8 cellular contexts compared by ENCODE assay signal in the genomic region with DNA sequence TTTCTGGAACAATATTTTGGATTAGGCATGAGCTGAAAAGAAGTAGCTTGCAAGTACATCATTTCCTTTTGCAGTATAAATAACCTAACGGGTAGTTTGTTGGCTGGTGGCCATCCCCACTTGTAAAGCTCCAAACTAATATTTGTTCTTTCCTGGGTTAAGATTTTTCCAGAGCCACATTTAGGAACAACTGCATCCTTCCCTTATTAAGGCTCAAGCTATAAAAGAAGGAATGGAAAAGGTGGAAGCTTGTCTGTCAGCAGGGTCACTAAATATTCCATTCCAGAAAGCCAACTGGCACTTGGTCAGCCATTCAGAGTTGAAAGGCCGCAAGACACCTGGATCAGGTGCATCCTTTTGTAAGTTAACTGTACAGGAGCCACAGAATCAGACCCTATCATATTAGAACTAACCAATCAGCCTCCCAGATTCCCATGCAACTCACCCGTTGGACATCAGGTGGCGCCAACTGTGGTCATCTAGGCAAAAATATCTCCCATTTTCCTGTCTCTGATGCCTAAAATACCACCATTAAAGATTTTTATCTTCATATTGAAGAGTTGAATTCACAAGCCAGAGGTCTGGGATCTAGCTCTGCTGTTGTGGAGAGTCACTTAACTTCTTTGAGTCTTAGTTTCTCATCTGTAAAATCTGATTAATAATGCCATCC.
DNase-seq lines count a peak whose midpoint lies in the region; ATAC-seq, FAIRE-seq and TF ChIP-seq lines count a peak whose summit lies in the region.

No MANE protein-coding gene starts in this region.

- peaks cover 0 to 2% of the 10 kb centered on the region in 2 donors for H3K9me3 Mint-ChIP-seq in natural killer cell

- H3K4me3 ChIP-seq in Karpas-422 (ENCODE audit: low read length) (no peak overlapping the region), bronchial epithelial cell (ENCODE audit: low read depth, low read length) (no peak overlapping the region), lower lobe of right lung (no peak overlapping the region)

- H3K27me3 Mint-ChIP-seq in natural killer cell (ENCODE audit: low read depth in 2 of 2) = peaks cover 0 to 9% of the 10 kb centered on the region in 2 donors

- DNase-seq in AG09319 (ENCODE audit: extremely low read depth, low read depth) (no peak), Karpas-422 (peak; percentile 44), bronchial epithelial cell (ENCODE audit: low read depth) (no peak), lower lobe of right lung (no peak), natural killer cell (no peak)

- no peak overlapping the region for H3K4me3 Mint-ChIP-seq in natural killer cell

- no peak overlapping the region for H2AFZ ChIP-seq in Karpas-422 (ENCODE audit: low read length)

- ATAC-seq in lower lobe of right lung (peak in 1 of 2 donors; percentile 16), GM19463 (IDR thresholded peaks at IDR 0.05; ENCODE audit: unreplicated experiment) (no peak), GM18519 (IDR thresholded peaks at IDR 0.05; ENCODE audit: low FRiP score, unreplicated experiment) (no peak), HG02840 (IDR thresholded peaks at IDR 0.05; ENCODE audit: low FRiP score, unreplicated experiment) (no peak), natural killer cell (no peak)

- H3K9me2 ChIP-seq in Karpas-422 (replicated peaks; ENCODE audit: insufficient read depth, low read length) = no peaks in the 10 kb centered on the region

- H3K9me3 ChIP-seq in Karpas-422 (ENCODE audit: low read length) (peaks cover 16% of the 10 kb centered on the region), lower lobe of right lung (peaks cover 16% of the 10 kb centered on the region)

- TF ChIP-seq CTCF in AG09319 (IDR thresholded peaks at IDR 0.05; ENCODE audit: low read depth, low read length) = peak; percentile 31
- peak; percentile 41 for TF ChIP-seq CTCF in bronchial epithelial cell (IDR thresholded peaks at IDR 0.05; ENCODE audit: insufficient read depth, low read length, severe bottlenecking)
- peak; percentile 48 for TF ChIP-seq CTCF in lower lobe of right lung (IDR thresholded peaks at IDR 0.05)
- TF ChIP-seq CTCF in natural killer cell (IDR thresholded peaks at IDR 0.05) = no peak

- H3K27ac ChIP-seq in Karpas-422 (ENCODE audit: low read length) = no peak overlapping the region
- H3K27ac ChIP-seq in lower lobe of right lung = no peak overlapping the region

- H3K36me3 Mint-ChIP-seq in natural killer cell = peaks cover 8% of the 10 kb centered on the region

- no peak overlapping the region for H3K9ac ChIP-seq in Karpas-422 (ENCODE audit: low read length)

- intact Hi-C loops in lower lobe of right lung (cut with DNase I) (no loop called here), natural killer cell (cut with micrococcal nuclease) (no loop called here)

- H3K27ac Mint-ChIP-seq in natural killer cell = no peak overlapping the region

- FAIRE-seq in bronchial epithelial cell (lab: Jason Lieb, UNC) = no peak

- H3K79me2 ChIP-seq in Karpas-422 (ENCODE audit: low read length) = no peaks in the 10 kb centered on the region

- no peaks in the 10 kb centered on the region for H3K27me3 ChIP-seq in Karpas-422 (ENCODE audit: low read length)
- no peaks in the 10 kb centered on the region for H3K27me3 ChIP-seq in bronchial epithelial cell (ENCODE audit: control insufficient read depth, insufficient read depth, low read length)
- no peaks in the 10 kb centered on the region for H3K27me3 ChIP-seq in lower lobe of right lung (ENCODE audit: low read depth)

- no peaks in the 10 kb centered on the region for H4K20me1 ChIP-seq in Karpas-422 (ENCODE audit: insufficient read depth, low read depth, low read length)

- no peaks in the 10 kb centered on the region; the same call in 1 of the 2 replicates for H3K36me3 ChIP-seq in Karpas-422 (ENCODE audit: insufficient read depth, low read length)
- H3K36me3 ChIP-seq in bronchial epithelial cell (ENCODE audit: control insufficient read depth, insufficient read depth, low read length) = no peaks in the 10 kb centered on the region
- H3K36me3 ChIP-seq in lower lobe of right lung = no peaks in the 10 kb centered on the region

- no peaks in the 10 kb centered on the region for H3K4me1 Mint-ChIP-seq in natural killer cell

- H3K4me2 ChIP-seq in Karpas-422 (ENCODE audit: low read depth, low read length, poor library complexity, severe bottlenecking) = no peak overlapping the region

- H3K4me1 ChIP-seq in Karpas-422 (ENCODE audit: low read length) (no peaks in the 10 kb centered on the region), lower lobe of right lung (peaks cover 18% of the 10 kb centered on the region)
